In genomic region chr11:93291146-93291545, GRCh38 we compare ENCODE assay signal across 23 cellular contexts. TPM values are rescaled to one million over a fixed set of nuclear protein-coding genes. Genes with fewer than 3 reads are reported as not detected.
"Had no signal": no experiment of that assay in that cellular context is flagged by ENCODE, and none has a peak within 500 bp of the region (broad histone marks: within the 10 kb centered on the region; RNA-seq: fewer than 3 reads in every experiment).

No MANE protein-coding gene starts in this region.

- H3K4me2 ChIP-seq: SK-N-SH had no signal

- H3K27ac ChIP-seq: RWPE1 had no signal

- H3K9me3 ChIP-seq: MG63, SK-N-SH had no signal

- DNase-seq: IMR-90, Karpas-422, KG1, MG63, NCI-H1105, NCI-H1417, NCI-H1436 treated with DMSO at 0.1 percent for 48 hours, NCI-H1694, NCI-H187 treated with DMSO at 0.1 percent for 48 hours, NCI-H2029 treated with DMSO at 0.1 percent for 48 hours, NCI-H2107, NCI-H2227 treated with DMSO at 0.1 percent for 48 hours, NCI-H510A, NCI-H524 treated with DMSO at 0.1 percent for 48 hours, NCI-H69, NCI-H774, SHP77, SK-N-SH had no signal

- H3K4me3 ChIP-seq: MG63 had no signal

- H3K36me3 ChIP-seq: MG63 had no signal

- H3K9me2 ChIP-seq: SK-N-SH had no signal

- ATAC-seq: HepG2, Panc1 had no signal

- H3K9ac ChIP-seq: SK-N-SH had no signal

RNA-seq across cellular contexts. Expression of gene DEUP1, which starts 39.4 kb away (rescaled TPM):
- total RNA-seq: HepG2, HT1080, IMR-90, SK-MEL-5 had no signal
- polyA plus RNA-seq: HepG2, IMR-90, SK-N-SH had no signal
